In genomic region chr2:189477756-189478155, GRCh38 we compare ENCODE assay signal across 15 cellular contexts. TPM values are rescaled to one million over a fixed set of nuclear protein-coding genes. Genes with fewer than 3 reads are reported as not detected.
DNase-seq lines count a peak whose midpoint lies in the region; ATAC-seq and TF ChIP-seq lines count a peak whose summit lies in the region.
"Had no signal": no experiment of that assay in that cellular context is flagged by ENCODE, and none has a peak within 500 bp of the region (broad histone marks: within the 10 kb centered on the region; RNA-seq: fewer than 3 reads in every experiment).

No MANE protein-coding gene starts in this region.

- peak overlapping the region; percentile 36 for H4K8ac ChIP-seq in mesenchymal stem cell (ENCODE audit: low read length)

- POLR2A ChIA-PET in Panc1 (lab: Charles Lee) = no interaction called here

- H3K9ac ChIP-seq in mesenchymal stem cell (ENCODE audit: low read length) = no peak overlapping the region

- H3K36me3 Mint-ChIP-seq in Calu3 (ENCODE audit: insufficient read depth, unreplicated experiment) = peaks cover 16% of the 10 kb centered on the region

- CTCF ChIA-PET in Panc1 (lab: Charles Lee) = no interaction called here
- CTCF ChIA-PET in Calu3 (lab: Charles Lee) = no interaction called here

- no peak overlapping the region for H3K23ac ChIP-seq in mesenchymal stem cell (ENCODE audit: low read length in 2 of 2)

- H3K27ac Mint-ChIP-seq in stimulated activated naive CD8-positive, alpha-beta T cell treated with anti-CD3 and anti-CD28 coated beads, Interleukin-15, amount 100 ng/mL, for 72 hours = peak overlapping the region in 1 of 2 donors; percentile 44
- H3K27ac Mint-ChIP-seq in Calu3 (ENCODE audit: unreplicated experiment) = no peak overlapping the region

- 100% methylated on average over 1 of the region's 1 CpG for WGBS in mesenchymal stem cell

- no peaks in the 10 kb centered on the region for H3K9me3 Mint-ChIP-seq in stimulated activated naive CD8-positive, alpha-beta T cell treated with anti-CD3 and anti-CD28 coated beads, Interleukin-15, amount 100 ng/mL, for 72 hours
- no peaks in the 10 kb centered on the region for H3K9me3 Mint-ChIP-seq in Calu3 (ENCODE audit: low read depth, unreplicated experiment)

- H3K36me3 ChIP-seq in Panc1 (ENCODE audit: control insufficient read depth, insufficient read depth, low read length) (peaks cover 20% of the 10 kb centered on the region), mesenchymal stem cell (ENCODE audit: control insufficient read depth in 1 of 2, insufficient read depth in 2 of 2, low read depth in 1 of 2, low read length in 2 of 2) (peaks cover 5 to 43% of the 10 kb centered on the region in 2 experiments)

- no peaks in the 10 kb centered on the region for H3K27me3 Mint-ChIP-seq in stimulated activated naive CD8-positive, alpha-beta T cell treated with anti-CD3 and anti-CD28 coated beads, Interleukin-15, amount 100 ng/mL, for 72 hours
- H3K27me3 Mint-ChIP-seq in Calu3 (ENCODE audit: unreplicated experiment) = no peaks in the 10 kb centered on the region

- no peak overlapping the region for H3K4me3 ChIP-seq in Panc1 (ENCODE audit: low read depth in 2 of 2, low read length in 2 of 2)
- no peak overlapping the region for H3K4me3 ChIP-seq in mesenchymal stem cell (ENCODE audit: insufficient read depth in 1 of 2, low read depth in 1 of 2, low read length in 2 of 2)
- H3K4me3 ChIP-seq: SK-N-MC had no signal

- DNase-seq in stimulated activated naive CD8-positive, alpha-beta T cell treated with anti-CD3 and anti-CD28 coated beads, Interleukin-15, Interleukin-2, amounts not matched to agents 100 U/mL and 50 U/mL, for 24 hours = no peak
- no peak for DNase-seq in stimulated activated naive CD8-positive, alpha-beta T cell treated with anti-CD3 and anti-CD28 coated beads, Interleukin-15, amount 100 ng/mL, for 72 hours
- DNase-seq in Panc1 (ENCODE audit: low read depth, low spot score) = no peak
- no peak for DNase-seq in mesenchymal stem cell
- no peak for DNase-seq in NCI-H1694 (lab: John Stamatoyannopoulos, UW)
- DNase-seq in Calu3 = no peak
- no peak for DNase-seq in HuH-7.5 (ENCODE audit: low spot score)
- DNase-seq: BE2C; EL; IMR-90; NCI-H1417; NCI-H2029 treated with DMSO at 0.1 percent for 48 hours; NCI-H510A treated with DMSO at 0.1 percent for 48 hours; NK-92 treated with Interleukin-12 subunit alpha and Interleukin-12 subunit beta, amount 100 ng/mL, for 24 hours had no signal

- H3K27me3 ChIP-seq in Panc1 (ENCODE audit: control insufficient read depth, insufficient read depth, low read length) (no peaks in the 10 kb centered on the region; the same call in 1 of the 2 replicates), mesenchymal stem cell (ENCODE audit: control insufficient read depth in 1 of 2, insufficient read depth in 1 of 2, low read length in 2 of 2) (no peaks in the 10 kb centered on the region)
- H3K27me3 ChIP-seq: BE2C had no signal

- H3K27ac ChIP-seq in Panc1 (ENCODE audit: low read length) (no peak overlapping the region), mesenchymal stem cell (ENCODE audit: low read length, poor library complexity, severe bottlenecking) (no peak overlapping the region)
- H3K27ac ChIP-seq: SK-N-MC had no signal

- intact Hi-C loops in Panc1 (cut with micrococcal nuclease; ENCODE audit: unreplicated experiment) = no loop called here
- intact Hi-C loops in Calu3 (cut with micrococcal nuclease; ENCODE audit: unreplicated experiment) = no loop called here

- H3K4me1 ChIP-seq in Panc1 (ENCODE audit: control insufficient read depth, insufficient read depth, low read length) (no peaks in the 10 kb centered on the region), mesenchymal stem cell (ENCODE audit: control insufficient read depth, insufficient read depth, low read depth, low read length) (no peaks in the 10 kb centered on the region)
- H3K4me1 ChIP-seq: BE2C had no signal

- H2AFZ ChIP-seq in mesenchymal stem cell (ENCODE audit: low read depth, low read length) = no peak overlapping the region

- H3K4me1 Mint-ChIP-seq in stimulated activated naive CD8-positive, alpha-beta T cell treated with anti-CD3 and anti-CD28 coated beads, Interleukin-15, amount 100 ng/mL, for 72 hours = no peaks in the 10 kb centered on the region
- no peaks in the 10 kb centered on the region for H3K4me1 Mint-ChIP-seq in Calu3 (ENCODE audit: low read depth, unreplicated experiment)

- H2BK15ac ChIP-seq in mesenchymal stem cell (ENCODE audit: low read depth, poor library complexity, severe bottlenecking) = no peak overlapping the region

- H2BK12ac ChIP-seq in mesenchymal stem cell (ENCODE audit: low read length in 2 of 2) = no peak overlapping the region

- H4K91ac ChIP-seq in mesenchymal stem cell (ENCODE audit: low read length) = no peak overlapping the region

- in situ Hi-C loops in Panc1 (cut with HindIII; ENCODE audit: low pct_unique_long_range_greater_than_20kb, low sequenced_read_pairs) = no loop called here

- H3K9me3 ChIP-seq in Panc1 (ENCODE audit: control insufficient read depth, insufficient read depth, low read depth, low read length) (no peaks in the 10 kb centered on the region), mesenchymal stem cell (ENCODE audit: control insufficient read depth, low read length) (no peaks in the 10 kb centered on the region)
- H3K9me3 ChIP-seq: BE2C had no signal

- H2BK120ac ChIP-seq in mesenchymal stem cell (ENCODE audit: low read depth, low read length) = no peak overlapping the region

- no peak overlapping the region for H3K4ac ChIP-seq in mesenchymal stem cell (ENCODE audit: low read depth in 1 of 2, low read length in 2 of 2)

- no peak overlapping the region for H3K18ac ChIP-seq in mesenchymal stem cell (ENCODE audit: low read depth in 1 of 2, low read length in 2 of 2)

- no peaks in the 10 kb centered on the region for H3K79me1 ChIP-seq in mesenchymal stem cell (replicated peaks; ENCODE audit: low read length, poor library complexity, severe bottlenecking)

- H2AK5ac ChIP-seq in mesenchymal stem cell (ENCODE audit: low read length, severe bottlenecking) = no peak overlapping the region

- no peak overlapping the region for H3K14ac ChIP-seq in mesenchymal stem cell (ENCODE audit: low read length in 2 of 2)

- TF ChIP-seq CTCF in Panc1 (IDR thresholded peaks at IDR 0.05) (no peak), Calu3 (IDR thresholded peaks at IDR 0.05; ENCODE audit: unreplicated experiment) (no peak)

- peak; percentile 28 for ATAC-seq in stimulated activated naive CD8-positive, alpha-beta T cell treated with anti-CD3 and anti-CD28 coated beads, Interleukin-15, Interleukin-2, amounts not matched to agents 100 U/mL and 50 U/mL, for 24 hours
- no peak for ATAC-seq in stimulated activated naive CD8-positive, alpha-beta T cell treated with anti-CD3 and anti-CD28 coated beads, Interleukin-15, amount 100 ng/mL, for 72 hours
- ATAC-seq in Panc1 = peak; percentile 47; the same call in 1 of the 2 replicates

- no peak overlapping the region for H3K4me3 Mint-ChIP-seq in stimulated activated naive CD8-positive, alpha-beta T cell treated with anti-CD3 and anti-CD28 coated beads, Interleukin-15, amount 100 ng/mL, for 72 hours
- no peak overlapping the region for H3K4me3 Mint-ChIP-seq in Calu3 (ENCODE audit: low read depth, unreplicated experiment)

- H3K4me2 ChIP-seq in mesenchymal stem cell (ENCODE audit: low read length, poor library complexity, severe bottlenecking) = no peak overlapping the region

- BruUV-seq in Panc1 (replicated peaks; lab: Mats Ljungman, UMichigan) = no TSS peak
- no TSS peak for BruUV-seq in Calu3 (replicated peaks; lab: Mats Ljungman, UMichigan)

- H2BK5ac ChIP-seq in mesenchymal stem cell (ENCODE audit: low read depth, low read length, poor library complexity, severe bottlenecking) = no peak overlapping the region

RNA-seq across cellular contexts. Expression of gene WDR75, which starts 36.5 kb away (rescaled TPM):
- 58.3 TPM for total RNA-seq in Panc1 (2021; ENCODE audit: unreplicated experiment)
- 27.0 TPM for polyA plus RNA-seq in Panc1 (2012; ENCODE audit: insufficient read length)
- 27.2 TPM for polyA plus RNA-seq in mesenchymal stem cell (2013, experiment 1 of 2)
- polyA plus RNA-seq in mesenchymal stem cell (2013, experiment 2 of 2) = 27.3 TPM
- 53.8 and 57.7 TPM in 2 replicates for total RNA-seq in Calu3 (2022)
